In genomic region chr22:24440270-24440717, GRCh38 we compare ENCODE assay signal across 1 cellular context.
TF ChIP-seq lines count a peak whose summit lies in the region.

No MANE protein-coding gene starts in this region.

TF ChIP-seq in IMR-90, 13 proteins besides CTCF, POLR2A, EP300 and RAD21:
- no peak for TF ChIP-seq RCOR1 (IDR thresholded peaks at IDR 0.05; ENCODE audit: insufficient replicate concordance, low read length)
- no peak for TF ChIP-seq FOS (IDR thresholded peaks at IDR 0.05; ENCODE audit: low read depth, low read length)
- TF ChIP-seq MAFK (IDR thresholded peaks at IDR 0.05; ENCODE audit: low read depth, low read length) = no peak
- no peak for TF ChIP-seq MXI1 (IDR thresholded peaks at IDR 0.05; ENCODE audit: borderline replicate concordance, low read depth, low read length)
- TF ChIP-seq SMC3 (IDR thresholded peaks at IDR 0.05; ENCODE audit: low read depth, low read length) = no peak
- TF ChIP-seq BHLHE40 (IDR thresholded peaks at IDR 0.05; ENCODE audit: low read depth, low read length) = no peak
- no peak for TF ChIP-seq MAZ (IDR thresholded peaks at IDR 0.05; ENCODE audit: borderline replicate concordance, low read depth, low read length)
- TF ChIP-seq, protein P1, sequence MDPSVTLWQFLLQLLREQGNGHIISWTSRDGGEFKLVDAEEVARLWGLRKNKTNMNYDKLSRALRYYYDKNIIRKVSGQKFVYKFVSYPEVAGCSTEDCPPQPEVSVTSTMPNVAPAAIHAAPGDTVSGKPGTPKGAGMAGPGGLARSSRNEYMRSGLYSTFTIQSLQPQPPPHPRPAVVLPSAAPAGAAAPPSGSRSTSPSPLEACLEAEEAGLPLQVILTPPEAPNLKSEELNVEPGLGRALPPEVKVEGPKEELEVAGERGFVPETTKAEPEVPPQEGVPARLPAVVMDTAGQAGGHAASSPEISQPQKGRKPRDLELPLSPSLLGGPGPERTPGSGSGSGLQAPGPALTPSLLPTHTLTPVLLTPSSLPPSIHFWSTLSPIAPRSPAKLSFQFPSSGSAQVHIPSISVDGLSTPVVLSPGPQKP (IDR thresholded peaks at IDR 0.05; ENCODE audit: borderline replicate concordance, low read depth, low read length) = no peak
- no peak for TF ChIP-seq RFX5 (IDR thresholded peaks at IDR 0.05; ENCODE audit: low read depth, low read length)
- TF ChIP-seq CEBPB (IDR thresholded peaks at IDR 0.05; ENCODE audit: low read depth, low read length) = no peak
- TF ChIP-seq NFE2L2 (IDR thresholded peaks at IDR 0.05; ENCODE audit: low read depth, low read length) = no peak
- TF ChIP-seq, protein P2, sequence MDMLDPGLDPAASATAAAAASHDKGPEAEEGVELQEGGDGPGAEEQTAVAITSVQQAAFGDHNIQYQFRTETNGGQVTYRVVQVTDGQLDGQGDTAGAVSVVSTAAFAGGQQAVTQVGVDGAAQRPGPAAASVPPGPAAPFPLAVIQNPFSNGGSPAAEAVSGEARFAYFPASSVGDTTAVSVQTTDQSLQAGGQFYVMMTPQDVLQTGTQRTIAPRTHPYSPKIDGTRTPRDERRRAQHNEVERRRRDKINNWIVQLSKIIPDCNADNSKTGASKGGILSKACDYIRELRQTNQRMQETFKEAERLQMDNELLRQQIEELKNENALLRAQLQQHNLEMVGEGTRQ (IDR thresholded peaks at IDR 0.05; ENCODE audit: low read depth, low read length) = no peak
- no peak for TF ChIP-seq CHD1 (IDR thresholded peaks at IDR 0.05; ENCODE audit: low read depth, low read length)
